In genomic region chr2:218727502-218728165, GRCh38 we compare ENCODE assay signal across 9 cellular contexts. TPM values are rescaled to one million over a fixed set of nuclear protein-coding genes. Genes with fewer than 3 reads are reported as not detected.
DNase-seq lines count a peak whose midpoint lies in the region; ATAC-seq and TF ChIP-seq lines count a peak whose summit lies in the region.
"Had no signal": no experiment of that assay in that cellular context is flagged by ENCODE, and none has a peak within 500 bp of the region (broad histone marks: within the 10 kb centered on the region; RNA-seq: fewer than 3 reads in every experiment).

No MANE protein-coding gene starts in this region.

- POLR2A ChIA-PET in IMR-90 (lab: Charles Lee; ENCODE audit: unreplicated experiment) = no interaction called here

- no peak overlapping the region for H3K56ac ChIP-seq in IMR-90 (ENCODE audit: extremely low read depth, insufficient read depth, low read length)

- no peak overlapping the region for H4K8ac ChIP-seq in IMR-90 (ENCODE audit: low read depth in 2 of 2, low read length in 2 of 2)

- peaks cover 2% of the 10 kb centered on the region; the same call in 1 of the 2 replicates for H3K9me1 ChIP-seq in IMR-90 (ENCODE audit: insufficient read depth, low read length)

- no peaks in the 10 kb centered on the region for H3K27me3 Mint-ChIP-seq in activated T-cell treated with anti-CD3 and anti-CD28 coated beads, Interleukin-2, amount 50 U/mL, for 4 hours (ENCODE audit: low read depth)

- H3K9me3 ChIP-seq in DOHH2 (ENCODE audit: control insufficient read depth, insufficient read depth, low read length) = no peaks in the 10 kb centered on the region
- peaks cover 5% of the 10 kb centered on the region for H3K9me3 ChIP-seq in IMR-90 (ENCODE audit: control insufficient read depth, insufficient read depth, low read length)
- peaks cover 12% of the 10 kb centered on the region for H3K9me3 ChIP-seq in adipocyte (ENCODE audit: control insufficient read depth, low read length)
- peaks cover 0 to 9% (median 0%) of the 10 kb centered on the region in 4 donors for H3K9me3 ChIP-seq in right lobe of liver

- DNase-seq in IMR-90 = peak; percentile 34
- DNase-seq in adipocyte (ENCODE audit: low read depth) = peak; percentile 26
- no peak for DNase-seq in right lobe of liver
- no peak for DNase-seq in activated T-cell treated with anti-CD3 and anti-CD28 coated beads, Interleukin-2, amount 50 U/mL, for 4 hours
- DNase-seq: NCI-H774 had no signal

- H3K4me3 Mint-ChIP-seq in activated T-cell treated with anti-CD3 and anti-CD28 coated beads, Interleukin-2, amount 50 U/mL, for 4 hours = no peak overlapping the region

- H2AFZ ChIP-seq in IMR-90 (replicated peaks; ENCODE audit: low read length, poor library complexity) = no peak overlapping the region

- TF ChIP-seq CTCF in DOHH2 (IDR thresholded peaks at IDR 0.05; ENCODE audit: low read depth, low read length, poor library complexity, severe bottlenecking) (peak; percentile 49), IMR-90 (conservative IDR thresholded peaks at IDR 0.05; ENCODE audit: low read depth, low read length) (peak; percentile 59), right lobe of liver (IDR thresholded peaks at IDR 0.05) (peak; percentile 27 to 65 (median 50))

- BruUV-seq in IMR-90 (replicated peaks; lab: Mats Ljungman, UMichigan) = no TSS peak

- in situ Hi-C loops in IMR-90 (cut with MboI; ENCODE audit: low sequenced_read_pairs) = no loop called here

- no peak overlapping the region for H3K18ac ChIP-seq in IMR-90 (ENCODE audit: low read depth, low read length)

- ATAC-seq in IMR-90 (ENCODE audit: low read depth) (no peak), right lobe of liver (peak in 3 of 4 donors; percentile 16 to 62 (median 41)), HG03095 (IDR thresholded peaks at IDR 0.05; ENCODE audit: unreplicated experiment) (no peak), HG02798 (IDR thresholded peaks at IDR 0.05; ENCODE audit: poor library complexity, unreplicated experiment) (no peak), HG03039 (IDR thresholded peaks at IDR 0.05; ENCODE audit: unreplicated experiment) (no peak)
- ATAC-seq in activated T-cell treated with anti-CD3 and anti-CD28 coated beads, Interleukin-2, amount 50 U/mL, for 4 hours = no peak

- H2AK9ac ChIP-seq in IMR-90 (replicated peaks; ENCODE audit: low read depth, low read length, poor library complexity) = no peak overlapping the region

- peaks cover 22% of the 10 kb centered on the region for H3K36me3 ChIP-seq in DOHH2 (ENCODE audit: control insufficient read depth, low read length)
- H3K36me3 ChIP-seq in IMR-90 (ENCODE audit: control insufficient read depth, insufficient read depth, low read length) = peaks cover 3% of the 10 kb centered on the region; the same call in 1 of the 2 replicates
- no peaks in the 10 kb centered on the region for H3K36me3 ChIP-seq in adipocyte (ENCODE audit: control insufficient read depth, insufficient read depth, low read length, severe bottlenecking)
- no peaks in the 10 kb centered on the region for H3K36me3 ChIP-seq in right lobe of liver

- H3K36me3 Mint-ChIP-seq in activated T-cell treated with anti-CD3 and anti-CD28 coated beads, Interleukin-2, amount 50 U/mL, for 4 hours (ENCODE audit: insufficient read depth) = peaks cover 23% of the 10 kb centered on the region

- dilution Hi-C loops in IMR-90 (cut with HindIII; ENCODE audit: low sequenced_read_pairs, unreplicated experiment) = no loop called here

- no peak overlapping the region for H2BK15ac ChIP-seq in IMR-90 (ENCODE audit: low read depth, low read length)

- H3K9me3 Mint-ChIP-seq in activated T-cell treated with anti-CD3 and anti-CD28 coated beads, Interleukin-2, amount 50 U/mL, for 4 hours = peaks cover 11% of the 10 kb centered on the region

- H3K4me1 Mint-ChIP-seq in activated T-cell treated with anti-CD3 and anti-CD28 coated beads, Interleukin-2, amount 50 U/mL, for 4 hours (ENCODE audit: low read depth) = peaks cover 14% of the 10 kb centered on the region

- H3K4me3 ChIP-seq in DOHH2 (ENCODE audit: low read length) = no peak overlapping the region
- H3K4me3 ChIP-seq in IMR-90 (ENCODE audit: insufficient read depth, low read depth, low read length) = no peak overlapping the region
- H3K4me3 ChIP-seq in adipocyte (ENCODE audit: low read length) = no peak overlapping the region
- H3K4me3 ChIP-seq in right lobe of liver = no peak overlapping the region

- H3K23ac ChIP-seq in IMR-90 (ENCODE audit: low read depth, low read length) = no peak overlapping the region

- peak; percentile 73 for TF ChIP-seq RAD21 in IMR-90 (IDR thresholded peaks at IDR 0.05; ENCODE audit: low read length)

- H3K4me1 ChIP-seq in DOHH2 (ENCODE audit: control insufficient read depth, low read length) = no peaks in the 10 kb centered on the region
- H3K4me1 ChIP-seq in IMR-90 (ENCODE audit: control insufficient read depth, insufficient read depth, low read length) = peaks cover 11% of the 10 kb centered on the region
- peaks cover 27% of the 10 kb centered on the region for H3K4me1 ChIP-seq in adipocyte (ENCODE audit: control insufficient read depth, insufficient read depth, low read length)
- H3K4me1 ChIP-seq in right lobe of liver = peaks cover 3 to 16% (median 10%) of the 10 kb centered on the region in 4 donors

- H3K9ac ChIP-seq in IMR-90 (ENCODE audit: low read depth, low read length) = no peak overlapping the region
- no peak overlapping the region for H3K9ac ChIP-seq in adipocyte (ENCODE audit: low read length)

- no peak overlapping the region for H3K27ac ChIP-seq in DOHH2 (ENCODE audit: low read depth, low read length)
- no peak overlapping the region for H3K27ac ChIP-seq in IMR-90 (ENCODE audit: insufficient read depth, low read length)
- no peak overlapping the region for H3K27ac ChIP-seq in right lobe of liver

- no peak overlapping the region for H2BK20ac ChIP-seq in IMR-90 (ENCODE audit: low read depth, low read length)

- H4K5ac ChIP-seq in IMR-90 (ENCODE audit: low read depth, low read length) = no peak overlapping the region

- intact Hi-C loops in IMR-90 (cut with micrococcal nuclease) (no loop called here), right lobe of liver (cut with DNase I) (loop anchor here in 1 of 2 donors (10.0 kb wide), 1 partner anchor 127 kb away; the partner anchor contains the start of gene WNT6)

- H2BK5ac ChIP-seq in IMR-90 (ENCODE audit: low read depth, low read length, poor library complexity, severe bottlenecking) = no peak overlapping the region

- H3K14ac ChIP-seq in IMR-90 (replicated peaks; ENCODE audit: low read depth, low read length) = no peak overlapping the region

- no peak overlapping the region for H2BK120ac ChIP-seq in IMR-90 (ENCODE audit: low read depth, low read length)

- H3K4me2 ChIP-seq in DOHH2 (ENCODE audit: low read length) (no peak overlapping the region), IMR-90 (ENCODE audit: low read depth, low read length) (no peak overlapping the region)

- H3K4ac ChIP-seq in IMR-90 (ENCODE audit: low read depth, low read length) = no peak overlapping the region

- CTCF ChIA-PET in IMR-90 (lab: Yijun Ruan, JAX) = interaction anchor here (0.6 to 1.3 kb wide), 2 partner anchors 37 to 120 kb away, joined by 4 to 5 read pairs; no protein-coding TSS in a partner anchor

- H3K27me3 ChIP-seq in DOHH2 (ENCODE audit: control insufficient read depth, low read length) = no peaks in the 10 kb centered on the region
- no peaks in the 10 kb centered on the region for H3K27me3 ChIP-seq in IMR-90 (ENCODE audit: control insufficient read depth, insufficient read depth, low read length)
- no peaks in the 10 kb centered on the region for H3K27me3 ChIP-seq in adipocyte (replicated peaks; ENCODE audit: control insufficient read depth, insufficient read depth, low read length)
- H3K27me3 ChIP-seq in right lobe of liver = no peaks in the 10 kb centered on the region

- H3K79me2 ChIP-seq in DOHH2 (ENCODE audit: control insufficient read depth, low read length) = peaks cover 74% of the 10 kb centered on the region

- H3F3A ChIP-seq in DOHH2 (ENCODE audit: control insufficient read depth, insufficient read depth) = peaks cover 4% of the 10 kb centered on the region; the same call in 1 of the 2 replicates

- H4K20me1 ChIP-seq in DOHH2 (ENCODE audit: control insufficient read depth, insufficient read depth, low read depth, low read length) (peaks cover 6% of the 10 kb centered on the region; the same call in 1 of the 2 replicates), IMR-90 (ENCODE audit: insufficient read depth, low read length) (no peaks in the 10 kb centered on the region; the same call in 1 of the 2 replicates)

- H3K9me2 ChIP-seq in DOHH2 (replicated peaks; ENCODE audit: control insufficient read depth, low read length) = no peaks in the 10 kb centered on the region

- no peak overlapping the region for H2AK5ac ChIP-seq in IMR-90 (ENCODE audit: low read depth, low read length)

- H3K79me1 ChIP-seq in IMR-90 (ENCODE audit: low read depth in 1 of 2, low read length in 2 of 2) = peaks cover 21 to 50% of the 10 kb centered on the region in 2 experiments

- WGBS in IMR-90 (ENCODE audit: extremely low coverage in 2 of 2, insufficient read length in 1 of 2), 2 experiments = 80% methylated on average over 1 of the region's 6 CpGs; no CpG with 5 or more reads in 1 of the 2 experiments
- WGBS in right lobe of liver (ENCODE audit: insufficient coverage, low coverage, low lambda C conversion rate, missing lambda C conversion rate) = 87% methylated on average over 6 of the region's 6 CpGs

- no peak overlapping the region for H4K91ac ChIP-seq in IMR-90 (ENCODE audit: insufficient read depth, low read depth, low read length)

- no peak for TF ChIP-seq POLR2A in IMR-90 (IDR thresholded peaks at IDR 0.05; ENCODE audit: low read depth, low read length)
- no peak for TF ChIP-seq POLR2A in right lobe of liver (IDR thresholded peaks at IDR 0.05)

RNA-seq across cellular contexts. Expression of gene TTLL4, which starts 17.0 kb away (rescaled TPM):
- total RNA-seq in IMR-90 (2012; rRNA removed) = 8.3 and 9.0 TPM in 2 replicates
- polyA plus RNA-seq in IMR-90 (2012; rRNA removed) = 22.8 and 22.9 TPM in 2 replicates
- 6.1 and 7.0 TPM in 2 replicates for polyA plus RNA-seq in IMR-90 (2012; cell fraction: cytosol; rRNA removed)
- 54.6 and 77.3 TPM in 2 replicates for polyA plus RNA-seq in IMR-90 (2012; cell fraction: nucleus; rRNA removed; ENCODE audit: low replicate concordance)
- 10 to 100 TPM in 4 of 6 experiments, 1 to 10 TPM in 2; 8.2 to 14.8 (median 11.6) TPM for total RNA-seq in right lobe of liver
- total RNA-seq in activated T-cell treated with anti-CD3 and anti-CD28 coated beads, Interleukin-2, amount 50 U/mL, for 4 hours = 10 to 100 TPM; 44.2 to 53.0 (median 52.5) TPM

RNA-seq across cellular contexts. Expression of gene CYP27A1, which starts 54.3 kb away (rescaled TPM):
- total RNA-seq in IMR-90 (2012; rRNA removed) (4.2 and 5.2 TPM in 2 replicates), right lobe of liver (100 to 1,000 TPM; 209 to 463 (median 238) TPM)
- polyA plus RNA-seq in IMR-90 (2012; rRNA removed) = 4.5 and 5.3 TPM in 2 replicates
- 10.6 and 10.9 TPM in 2 replicates for polyA plus RNA-seq in IMR-90 (2012; cell fraction: cytosol; rRNA removed)
- 8.2 and 11.4 TPM in 2 replicates for polyA plus RNA-seq in IMR-90 (2012; cell fraction: nucleus; rRNA removed; ENCODE audit: low replicate concordance)
- total RNA-seq in activated T-cell treated with anti-CD3 and anti-CD28 coated beads, Interleukin-2, amount 50 U/mL, for 4 hours = under 1 TPM; 0.14 to 0.26 (median 0.15) TPM

RNA-seq across cellular contexts. Expression of gene STK36, which starts 55.7 kb away (rescaled TPM):
- total RNA-seq in IMR-90 (2012; rRNA removed) = 15.3 and 17.6 TPM in 2 replicates
- 40.8 and 44.5 TPM in 2 replicates for polyA plus RNA-seq in IMR-90 (2012; rRNA removed)
- 13.9 and 16.1 TPM in 2 replicates for polyA plus RNA-seq in IMR-90 (2012; cell fraction: cytosol; rRNA removed)
- polyA plus RNA-seq in IMR-90 (2012; cell fraction: nucleus; rRNA removed; ENCODE audit: low replicate concordance) = 304 and 341 TPM in 2 replicates
- total RNA-seq in right lobe of liver = 10 to 100 TPM in 5 of 6 experiments, 1 to 10 TPM in 1; 9.2 to 14.0 (median 12.7) TPM
- 10 to 100 TPM; 15.7 to 18.3 (median 15.7) TPM for total RNA-seq in activated T-cell treated with anti-CD3 and anti-CD28 coated beads, Interleukin-2, amount 50 U/mL, for 4 hours

RNA-seq across cellular contexts. Expression of gene RNF25, which starts 55.8 kb away (rescaled TPM):
- total RNA-seq in IMR-90 (2012; rRNA removed) (54.4 and 56.5 TPM in 2 replicates), right lobe of liver (10 to 100 TPM in 1 of 6 experiments, 1 to 10 TPM in 5; 7.7 to 11.1 (median 9.1) TPM)
- polyA plus RNA-seq in IMR-90 (2012; rRNA removed) = 78.0 and 78.1 TPM in 2 replicates
- polyA plus RNA-seq in IMR-90 (2012; cell fraction: cytosol; rRNA removed) = 45.2 and 49.5 TPM in 2 replicates
- polyA plus RNA-seq in IMR-90 (2012; cell fraction: nucleus; rRNA removed; ENCODE audit: low replicate concordance) = 54.1 and 70.6 TPM in 2 replicates
- 10 to 100 TPM; 25.6 to 34.6 (median 32.7) TPM for total RNA-seq in activated T-cell treated with anti-CD3 and anti-CD28 coated beads, Interleukin-2, amount 50 U/mL, for 4 hours

Comparison
In these comparisons a context has a peak if more than half of its experiments do, and no peak if none do; other contexts are left out.
1. ATAC-seq: peak in right lobe of liver (3 of 4); none in IMR-90 (single experiment), HG03095 (single experiment), activated T-cell treated with anti-CD3 and anti-CD28 coated beads, Interleukin-2, amount 50 U/mL, for 4 hours (0 of 2), HG02798 (single experiment) and HG03039 (single experiment).
2. DNase-seq: peak in IMR-90 (single experiment) and adipocyte (single experiment); none in right lobe of liver (0 of 3) and activated T-cell treated with anti-CD3 and anti-CD28 coated beads, Interleukin-2, amount 50 U/mL, for 4 hours (single experiment).
3. RNA of gene CYP27A1, which starts 54.3 kb away (total RNA-seq): 209 to 463 TPM in right lobe of liver; 4.2 to 5.2 TPM in IMR-90 and 0.14 to 0.26 TPM in activated T-cell treated with anti-CD3 and anti-CD28 coated beads, Interleukin-2, amount 50 U/mL, for 4 hours; every median in the first group is over 10 times any median in the second.
4. Peak in every context shown above with its lines, with median percentiles within 50 percentile points of each other: CTCF ChIP-seq.